21 cellular contexts compared by ENCODE assay signal in the genomic region with DNA sequence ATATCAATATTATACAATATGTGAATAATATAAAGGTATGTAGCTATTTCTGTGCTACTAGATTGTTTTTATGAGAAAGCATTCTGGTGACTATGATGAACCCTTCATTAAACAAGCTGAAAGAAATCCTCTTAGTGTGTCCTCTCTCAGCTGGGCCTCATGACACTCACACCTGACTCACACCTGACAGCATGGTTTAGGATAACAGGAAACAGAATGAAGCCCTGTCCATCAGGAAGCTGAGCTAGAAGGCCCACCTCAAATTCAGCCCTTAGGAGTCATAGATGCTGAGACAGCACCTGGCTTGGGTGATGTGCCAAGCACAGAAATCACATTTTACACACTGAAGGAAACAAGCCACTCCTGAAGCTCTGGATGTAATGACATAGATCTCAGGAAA. TPM values are rescaled to one million over a fixed set of nuclear protein-coding genes. Genes with fewer than 3 reads are reported as not detected.
A peak's percentile ranks its signal among the peaks of the same experiment; 100 is the strongest.
DNase-seq lines count a peak whose midpoint lies in the region; ATAC-seq, FAIRE-seq and TF ChIP-seq lines count a peak whose summit lies in the region.
"Had no signal": no experiment of that assay in that cellular context is flagged by ENCODE, and none has a peak within 500 bp of the region (broad histone marks: within the 10 kb centered on the region; RNA-seq: fewer than 3 reads in every experiment).

No MANE protein-coding gene starts in this region.

- CTCF ChIA-PET in activated CD8-positive, alpha-beta memory T cell treated with anti-CD3 and anti-CD28 coated beads, Interleukin-2, amount 10 ng/mL, durations not matched to agents 7 days and 5 days (lab: Charles Lee) = no interaction called here

- no peaks in the 10 kb centered on the region for H3K36me3 Mint-ChIP-seq in activated CD8-positive, alpha-beta memory T cell treated with anti-CD3 and anti-CD28 coated beads, Interleukin-2, amount 10 ng/mL, durations not matched to agents 7 days and 5 days

- H3K9me3 Mint-ChIP-seq in activated CD8-positive, alpha-beta memory T cell treated with anti-CD3 and anti-CD28 coated beads, Interleukin-2, amount 10 ng/mL, durations not matched to agents 7 days and 5 days (ENCODE audit: low read depth) = peaks cover 2% of the 10 kb centered on the region

- no peak for FAIRE-seq in frontal cortex (lab: Jason Lieb, UNC)
- FAIRE-seq: K562, RCC 7860 had no signal

- no peak overlapping the region for H3K4me3 Mint-ChIP-seq in activated CD8-positive, alpha-beta memory T cell treated with anti-CD3 and anti-CD28 coated beads, Interleukin-2, amount 10 ng/mL, durations not matched to agents 7 days and 5 days
- H3K4me3 Mint-ChIP-seq: B cell, GM23338 had no signal

- DNase-seq in NCI-H82 (lab: John Stamatoyannopoulos, UW) = peak; percentile 38
- DNase-seq in NCI-H82 treated with DMSO at 0.1 percent for 48 hours (lab: John Stamatoyannopoulos, UW; ENCODE audit: unreplicated experiment) = no peak
- DNase-seq in RKO (ENCODE audit: low spot score) = peak; percentile 27
- peak; percentile 88 for DNase-seq in epithelial cell of esophagus (ENCODE audit: low read depth)
- peak; percentile 23 for DNase-seq in renal cortical epithelial cell (ENCODE audit: low read depth)
- DNase-seq in activated CD8-positive, alpha-beta memory T cell treated with anti-CD3 and anti-CD28 coated beads, Interleukin-2, amount 10 ng/mL, durations not matched to agents 7 days and 5 days = no peak
- no peak for DNase-seq in frontal cortex (ENCODE audit: low spot score in 2 of 2)
- DNase-seq: Caco-2; DMS79; MV-4-11; NCI-H187; NCI-H345; NCI-H526; NK-92 treated with Interleukin-12 subunit alpha and Interleukin-12 subunit beta, amount 100 ng/mL, for 24 hours; SHP77 treated with DMSO at 0.1 percent for 48 hours; SK-N-SH had no signal

- ATAC-seq in activated CD8-positive, alpha-beta memory T cell treated with anti-CD3 and anti-CD28 coated beads, Interleukin-2, amount 10 ng/mL, durations not matched to agents 7 days and 5 days = no peak
- ATAC-seq: GM23338, HCT116, K562 had no signal

- H3K27me3 Mint-ChIP-seq in activated CD8-positive, alpha-beta memory T cell treated with anti-CD3 and anti-CD28 coated beads, Interleukin-2, amount 10 ng/mL, durations not matched to agents 7 days and 5 days = peaks cover 43% of the 10 kb centered on the region

- no peak for TF ChIP-seq CTCF in epithelial cell of esophagus (IDR thresholded peaks at IDR 0.05; ENCODE audit: insufficient read depth, low read depth, low read length, missing control alignments)

- no peak overlapping the region for H3K4me3 ChIP-seq in epithelial cell of esophagus (ENCODE audit: low read length)
- H3K4me3 ChIP-seq: GM23338, K562 had no signal

- H3K4me1 Mint-ChIP-seq in activated CD8-positive, alpha-beta memory T cell treated with anti-CD3 and anti-CD28 coated beads, Interleukin-2, amount 10 ng/mL, durations not matched to agents 7 days and 5 days = no peaks in the 10 kb centered on the region
- H3K4me1 Mint-ChIP-seq: B cell had no signal

- no peak overlapping the region for H3K27ac Mint-ChIP-seq in activated CD8-positive, alpha-beta memory T cell treated with anti-CD3 and anti-CD28 coated beads, Interleukin-2, amount 10 ng/mL, durations not matched to agents 7 days and 5 days
- H3K27ac Mint-ChIP-seq: B cell, GM23338 had no signal

RNA-seq across cellular contexts. Expression of a gene that starts 30.8 kb away (rescaled TPM):
- 15.4 and 17.7 TPM in 2 replicates for total RNA-seq in renal cortical epithelial cell
- 10 to 100 TPM; 15.2 to 19.7 TPM for total RNA-seq in activated CD8-positive, alpha-beta memory T cell treated with anti-CD3 and anti-CD28 coated beads, Interleukin-2, amount 10 ng/mL, durations not matched to agents 7 days and 5 days
- 8.6 TPM for total RNA-seq in frontal cortex

RNA-seq across cellular contexts. Expression of a gene that starts 31.0 kb away (rescaled TPM):
- total RNA-seq in renal cortical epithelial cell (53.5 and 76.2 TPM in 2 replicates), frontal cortex (38.7 TPM)
- 10 to 100 TPM; 27.6 to 31.8 TPM for total RNA-seq in activated CD8-positive, alpha-beta memory T cell treated with anti-CD3 and anti-CD28 coated beads, Interleukin-2, amount 10 ng/mL, durations not matched to agents 7 days and 5 days

Comparison
In these comparisons a context has a peak if more than half of its experiments do, and no peak if none do; other contexts are left out.
1. DNase-seq: peak in NCI-H82 (single experiment), RKO (single experiment), epithelial cell of esophagus (single experiment) and renal cortical epithelial cell (single experiment); none in NCI-H82 treated with DMSO at 0.1 percent for 48 hours (single experiment), activated CD8-positive, alpha-beta memory T cell treated with anti-CD3 and anti-CD28 coated beads, Interleukin-2, amount 10 ng/mL, durations not matched to agents 7 days and 5 days (single experiment) and frontal cortex (0 of 2).